In the genomic region with DNA sequence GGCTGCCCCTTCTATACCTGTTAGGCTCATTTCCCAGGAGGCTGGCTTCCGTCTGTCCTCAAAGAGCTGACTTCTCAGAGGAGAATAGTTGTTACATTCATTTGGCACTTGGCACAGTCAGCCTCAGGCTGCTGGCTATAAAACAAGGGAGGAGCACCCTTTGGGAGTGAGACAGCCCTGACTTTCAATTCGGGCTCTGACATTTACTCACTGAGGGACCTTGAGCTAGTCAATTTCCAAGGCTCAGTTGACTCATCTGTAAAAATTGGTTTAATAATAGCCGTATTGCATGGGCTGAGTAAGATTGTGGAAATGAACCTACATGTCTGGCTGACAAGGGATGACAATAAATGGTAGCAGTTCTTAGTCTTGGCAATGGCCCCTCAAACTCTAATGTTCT, we compare ENCODE assay signal across 16 cellular contexts. TPM values are rescaled to one million over a fixed set of nuclear protein-coding genes. Genes with fewer than 3 reads are reported as not detected.
DNase-seq lines count a peak whose midpoint lies in the region; ATAC-seq, FAIRE-seq and TF ChIP-seq lines count a peak whose summit lies in the region.
"Had no signal": no experiment of that assay in that cellular context is flagged by ENCODE, and none has a peak within 500 bp of the region (broad histone marks: within the 10 kb centered on the region; RNA-seq: fewer than 3 reads in every experiment).

No MANE protein-coding gene starts in this region.

- no peak for TF ChIP-seq POLR2A in testis (IDR thresholded peaks at IDR 0.05)
- no peak for TF ChIP-seq POLR2A in tibial nerve (IDR thresholded peaks at IDR 0.05)

- no peaks in the 10 kb centered on the region for H3K27me3 ChIP-seq in astrocyte (ENCODE audit: insufficient read depth, low read length)
- H3K27me3 ChIP-seq in testis: no peaks in the 10 kb centered on the region
- no peaks in the 10 kb centered on the region for H3K27me3 ChIP-seq in tibial nerve

- no peak overlapping the region for H3K9ac ChIP-seq in astrocyte (ENCODE audit: low read length)

- no peaks in the 10 kb centered on the region for H3K79me2 ChIP-seq in astrocyte (ENCODE audit: insufficient read depth, low read length)

- no peak for FAIRE-seq in astrocyte (lab: Jason Lieb, UNC)
- FAIRE-seq: A204.1, GM12892, H1 had no signal

- no peak for DNase-seq in activated CD4-positive, alpha-beta T cell treated with anti-CD3 and anti-CD28 coated beads for 36 hours
- no peak for DNase-seq in activated CD4-positive, alpha-beta T cell treated with anti-CD3 and anti-CD28 coated beads, Interleukin-2, amount 10 ng/mL, durations not matched to agents 24 days and 14 days
- peak; percentile 46 for DNase-seq in astrocyte (ENCODE audit: low read depth)
- DNase-seq in foreskin melanocyte: peak; percentile 81
- peak; percentile 67 for DNase-seq in testis
- no peak for DNase-seq in tibial nerve (ENCODE audit: low spot score in 2 of 2)
- no peak for DNase-seq in SW480 (ENCODE audit: low spot score)
- DNase-seq in activated T-cell treated with anti-CD3 and anti-CD28 coated beads for 4 hours: no peak
- DNase-seq: activated B cell treated with CpG ODN at 0.5 μM for 24 hours, NCI-H1105 treated with DMSO at 0.1 percent for 48 hours, NCI-H748 treated with DMSO at 0.1 percent for 48 hours, SIG-M5, substantia nigra had no signal

- no peak for TF ChIP-seq EP300 in tibial nerve (IDR thresholded peaks at IDR 0.05)

- H3K27ac Mint-ChIP-seq in activated CD4-positive, alpha-beta T cell treated with anti-CD3 and anti-CD28 coated beads for 36 hours: no peak overlapping the region
- H3K27ac Mint-ChIP-seq in activated CD4-positive, alpha-beta T cell treated with anti-CD3 and anti-CD28 coated beads, Interleukin-2, amount 10 ng/mL, durations not matched to agents 24 days and 14 days: no peak overlapping the region
- peak overlapping the region; percentile 68 for H3K27ac Mint-ChIP-seq in astrocyte (ENCODE audit: unreplicated experiment)
- H3K27ac Mint-ChIP-seq: activated B cell treated with CpG ODN at 0.5 μM for 24 hours had no signal

- H3K4me2 ChIP-seq in astrocyte (ENCODE audit: low read length): peak overlapping the region; percentile 6

- H3K4me1 Mint-ChIP-seq in activated CD4-positive, alpha-beta T cell treated with anti-CD3 and anti-CD28 coated beads for 36 hours: no peaks in the 10 kb centered on the region
- H3K4me1 Mint-ChIP-seq in activated CD4-positive, alpha-beta T cell treated with anti-CD3 and anti-CD28 coated beads, Interleukin-2, amount 10 ng/mL, durations not matched to agents 24 days and 14 days: no peaks in the 10 kb centered on the region
- peaks cover 52% of the 10 kb centered on the region for H3K4me1 Mint-ChIP-seq in astrocyte (ENCODE audit: low read depth, unreplicated experiment)
- H3K4me1 Mint-ChIP-seq: activated B cell treated with CpG ODN at 0.5 μM for 24 hours had no signal

- TF ChIP-seq CTCF in astrocyte (IDR thresholded peaks at IDR 0.05; ENCODE audit: insufficient read depth, low read depth, low read length) (no peak), testis (IDR thresholded peaks at IDR 0.05) (no peak), tibial nerve (IDR thresholded peaks at IDR 0.05) (no peak)

- H3K27ac ChIP-seq in astrocyte (ENCODE audit: low read depth, low read length) (no peak overlapping the region), testis (no peak overlapping the region), tibial nerve (peak overlapping the region in 1 of 4 donors; percentile 8)

- POLR2A ChIA-PET in activated CD4-positive, alpha-beta T cell treated with anti-CD3 and anti-CD28 coated beads for 36 hours (lab: Charles Lee): interaction anchor here (0.5 to 0.6 kb wide), 3 partner anchors 9 to 924 kb away, joined by 3 read pairs; no protein-coding TSS in a partner anchor

- no peak overlapping the region for H2AFZ ChIP-seq in astrocyte (ENCODE audit: low read depth, low read length)

- H3K9me3 ChIP-seq in astrocyte (ENCODE audit: insufficient read depth, low read depth, low read length) (no peaks in the 10 kb centered on the region), testis (no peaks in the 10 kb centered on the region), tibial nerve (no peaks in the 10 kb centered on the region)

- CTCF ChIA-PET in activated CD4-positive, alpha-beta T cell treated with anti-CD3 and anti-CD28 coated beads for 36 hours (lab: Charles Lee): interaction anchor here (0.5 to 13.6 kb wide), 9 partner anchors 9 to 470 kb away, joined by 3 to 191 read pairs (median 3); no protein-coding TSS in a partner anchor

- intact Hi-C loops in activated CD4-positive, alpha-beta T cell treated with anti-CD3 and anti-CD28 coated beads for 36 hours (cut with DNase I, micrococcal nuclease): no loop called here
- intact Hi-C loops in activated CD4-positive, alpha-beta T cell treated with anti-CD3 and anti-CD28 coated beads, Interleukin-2, amount 10 ng/mL, durations not matched to agents 24 days and 14 days (cut with micrococcal nuclease): no loop called here
- intact Hi-C loops in testis (cut with DNase I; ENCODE audit: low total_unique reads): no loop called here

- H4K20me1 ChIP-seq in astrocyte (ENCODE audit: insufficient read depth, low read length): peaks cover 78% of the 10 kb centered on the region

- H3K36me3 ChIP-seq in astrocyte (ENCODE audit: insufficient read depth, low read length) (peaks cover 28% of the 10 kb centered on the region), testis (ENCODE audit: low read depth, missing control alignments) (no peaks in the 10 kb centered on the region), tibial nerve (peaks cover 0 to 97% (median 6%) of the 10 kb centered on the region in 3 donors)

- peak; percentile 16 for ATAC-seq in activated CD4-positive, alpha-beta T cell treated with anti-CD3 and anti-CD28 coated beads for 36 hours

- 49 to 54% methylated on average over 3 of the region's 3 CpGs for WGBS in testis, 2 donors
- 35 to 49% methylated on average over 3 of the region's 3 CpGs for WGBS in tibial nerve, 2 donors

- H3K4me1 ChIP-seq in astrocyte (ENCODE audit: insufficient read depth, low read length) (peaks cover 28% of the 10 kb centered on the region), testis (peaks cover 11% of the 10 kb centered on the region), tibial nerve (peaks cover 0 to 19% (median 0%) of the 10 kb centered on the region in 4 donors)

- H3K4me3 ChIP-seq in astrocyte (ENCODE audit: insufficient read depth, low read depth, low read length) (no peak overlapping the region), testis (no peak overlapping the region), tibial nerve (no peak overlapping the region)

- H3K36me3 Mint-ChIP-seq in activated CD4-positive, alpha-beta T cell treated with anti-CD3 and anti-CD28 coated beads for 36 hours (ENCODE audit: low read depth): peaks cover 40% of the 10 kb centered on the region
- H3K36me3 Mint-ChIP-seq in activated CD4-positive, alpha-beta T cell treated with anti-CD3 and anti-CD28 coated beads, Interleukin-2, amount 10 ng/mL, durations not matched to agents 24 days and 14 days (ENCODE audit: low read depth): peaks cover 57% of the 10 kb centered on the region
- peaks cover 31% of the 10 kb centered on the region for H3K36me3 Mint-ChIP-seq in astrocyte (ENCODE audit: low read depth, unreplicated experiment)

- no peaks in the 10 kb centered on the region for H3K27me3 Mint-ChIP-seq in activated CD4-positive, alpha-beta T cell treated with anti-CD3 and anti-CD28 coated beads for 36 hours
- no peaks in the 10 kb centered on the region for H3K27me3 Mint-ChIP-seq in activated CD4-positive, alpha-beta T cell treated with anti-CD3 and anti-CD28 coated beads, Interleukin-2, amount 10 ng/mL, durations not matched to agents 24 days and 14 days
- no peaks in the 10 kb centered on the region for H3K27me3 Mint-ChIP-seq in astrocyte (ENCODE audit: low read depth, unreplicated experiment)
- H3K27me3 Mint-ChIP-seq: activated B cell treated with CpG ODN at 0.5 μM for 24 hours had no signal

- no peaks in the 10 kb centered on the region for H3K9me3 Mint-ChIP-seq in activated CD4-positive, alpha-beta T cell treated with anti-CD3 and anti-CD28 coated beads for 36 hours (ENCODE audit: low read depth)
- no peaks in the 10 kb centered on the region for H3K9me3 Mint-ChIP-seq in activated CD4-positive, alpha-beta T cell treated with anti-CD3 and anti-CD28 coated beads, Interleukin-2, amount 10 ng/mL, durations not matched to agents 24 days and 14 days
- H3K9me3 Mint-ChIP-seq in astrocyte (ENCODE audit: unreplicated experiment): no peaks in the 10 kb centered on the region
- H3K9me3 Mint-ChIP-seq: activated B cell treated with CpG ODN at 0.5 μM for 24 hours had no signal

- H3K4me3 Mint-ChIP-seq in activated CD4-positive, alpha-beta T cell treated with anti-CD3 and anti-CD28 coated beads for 36 hours: no peak overlapping the region
- no peak overlapping the region for H3K4me3 Mint-ChIP-seq in activated CD4-positive, alpha-beta T cell treated with anti-CD3 and anti-CD28 coated beads, Interleukin-2, amount 10 ng/mL, durations not matched to agents 24 days and 14 days
- peak overlapping the region; percentile 6 for H3K4me3 Mint-ChIP-seq in astrocyte (ENCODE audit: unreplicated experiment)
- H3K4me3 Mint-ChIP-seq: activated B cell treated with CpG ODN at 0.5 μM for 24 hours had no signal

RNA-seq across cellular contexts. Expression of gene ALX3, which starts 13.7 kb away (rescaled TPM):
- total RNA-seq in activated CD4-positive, alpha-beta T cell treated with anti-CD3 and anti-CD28 coated beads for 36 hours: not detected
- not detected in 2 replicates for total RNA-seq in activated CD4-positive, alpha-beta T cell treated with anti-CD3 and anti-CD28 coated beads, Interleukin-2, amount 10 ng/mL, durations not matched to agents 24 days and 14 days
- total RNA-seq in astrocyte: not detected in 2 replicates
- total RNA-seq in testis: under 1 TPM; 0.31 to 0.79 TPM
- 0.49 TPM for polyA plus RNA-seq in testis (ENCODE audit: insufficient read depth, low read depth, low replicate concordance)
- total RNA-seq in tibial nerve: not detected
- total RNA-seq: activated B cell treated with CpG ODN at 0.5 μM for 24 hours, H1 had no signal

RNA-seq across cellular contexts. Expression of gene STRIP1, which starts 22.4 kb away (rescaled TPM):
- total RNA-seq in activated CD4-positive, alpha-beta T cell treated with anti-CD3 and anti-CD28 coated beads for 36 hours: 10 to 100 TPM; 20.7 to 21.5 TPM
- total RNA-seq in activated CD4-positive, alpha-beta T cell treated with anti-CD3 and anti-CD28 coated beads, Interleukin-2, amount 10 ng/mL, durations not matched to agents 24 days and 14 days: 41.0 and 43.8 TPM in 2 replicates
- total RNA-seq in astrocyte (40.8 and 42.5 TPM in 2 replicates), testis (100 to 1,000 TPM in 1 of 2 donors, 10 to 100 TPM in 1; 85.8 to 103 TPM), tibial nerve (10 to 100 TPM; 37.7 to 43.5 (median 39.7) TPM)
- polyA plus RNA-seq in testis (ENCODE audit: insufficient read depth, low read depth, low replicate concordance): 49.9 TPM

RNA-seq across cellular contexts. Expression of gene UBL4B, which starts 55.5 kb away (rescaled TPM):
- total RNA-seq in activated CD4-positive, alpha-beta T cell treated with anti-CD3 and anti-CD28 coated beads for 36 hours: not detected
- not detected in 2 replicates for total RNA-seq in activated CD4-positive, alpha-beta T cell treated with anti-CD3 and anti-CD28 coated beads, Interleukin-2, amount 10 ng/mL, durations not matched to agents 24 days and 14 days
- not detected in 2 replicates for total RNA-seq in astrocyte
- 10 to 100 TPM; 34.1 to 95.5 TPM for total RNA-seq in testis
- polyA plus RNA-seq in testis (ENCODE audit: insufficient read depth, low read depth, low replicate concordance): 105 TPM
- total RNA-seq in tibial nerve: under 1 TPM in 1 of 4 donors, not detected in 3; 0.42 TPM
- total RNA-seq: activated B cell treated with CpG ODN at 0.5 μM for 24 hours, H1 had no signal

Comparison
In these comparisons a context has a peak if more than half of its experiments do, and no peak if none do; other contexts are left out.
1. DNase-seq: peak in astrocyte (single experiment), foreskin melanocyte (single experiment) and testis (single experiment); none in activated CD4-positive, alpha-beta T cell treated with anti-CD3 and anti-CD28 coated beads for 36 hours (single experiment), activated CD4-positive, alpha-beta T cell treated with anti-CD3 and anti-CD28 coated beads, Interleukin-2, amount 10 ng/mL, durations not matched to agents 24 days and 14 days (single experiment), tibial nerve (0 of 2), SW480 (single experiment) and activated T-cell treated with anti-CD3 and anti-CD28 coated beads for 4 hours (single experiment).
2. RNA of gene UBL4B, which starts 55.5 kb away (total RNA-seq): 34.1 to 95.5 TPM in testis; not detected in activated CD4-positive, alpha-beta T cell treated with anti-CD3 and anti-CD28 coated beads for 36 hours, not detected in activated CD4-positive, alpha-beta T cell treated with anti-CD3 and anti-CD28 coated beads, Interleukin-2, amount 10 ng/mL, durations not matched to agents 24 days and 14 days, not detected in astrocyte and 0.42 TPM in tibial nerve; every median in the first group is over 10 times any median in the second.